Comparison of ENCODE assay signal across 8 cellular contexts in genomic region chr14:24232121-24232644, GRCh38. TPM values are rescaled to one million over a fixed set of nuclear protein-coding genes. Genes with fewer than 3 reads are reported as not detected.
DNase-seq lines count a peak whose midpoint lies in the region; ATAC-seq and TF ChIP-seq lines count a peak whose summit lies in the region.

NEDD8 (minus strand) TSS chr14:24232367; CDS start chr14:24232267, 100 bp downstream.

- H4K12ac ChIP-seq in trophoblast cell (ENCODE audit: low read depth, low read length), result peak within 1 kb of the TSS; percentile 83

- H3K9me3 ChIP-seq in cardiac muscle cell (ENCODE audit: low read depth) (no peaks in the 10 kb centered on the region), trophoblast cell (ENCODE audit: insufficient read depth, low read depth, low read length) (no peaks in the 10 kb centered on the region), tibial nerve (no peaks in the 10 kb centered on the region)

- TF ChIP-seq CTCF in GM12875 (IDR thresholded peaks at IDR 0.05; ENCODE audit: borderline replicate concordance, insufficient read depth, low read depth, low read length) (no peak), cardiac muscle cell (IDR thresholded peaks at IDR 0.05; ENCODE audit: low read depth, low read length) (no peak), tibial nerve (IDR thresholded peaks at IDR 0.05) (no peak)

- peak within 1 kb of the TSS; percentile 59 for H3K4me3 ChIP-seq in GM12875 (ENCODE audit: low read depth, low read length)
- H3K4me3 ChIP-seq in cardiac muscle cell, result peak within 1 kb of the TSS; percentile 93
- H3K4me3 ChIP-seq in trophoblast cell (ENCODE audit: low read depth, low read length), result peak within 1 kb of the TSS; percentile 96
- peak within 1 kb of the TSS; percentile 51 to 98 (median 88) for H3K4me3 ChIP-seq in tibial nerve

- peak within 1 kb of the TSS; percentile 79 for H3K27ac ChIP-seq in cardiac muscle cell
- H3K27ac ChIP-seq in trophoblast cell (ENCODE audit: low read depth, low read length), result peak within 1 kb of the TSS; percentile 94
- H3K27ac ChIP-seq in tibial nerve, result peak within 1 kb of the TSS; percentile 80 to 94 (median 89)

- peak; percentile 86 for DNase-seq in NCI-H1436 (lab: John Stamatoyannopoulos, UW)
- peak; percentile 87 for DNase-seq in SW480 (ENCODE audit: low spot score)
- peak; percentile 87 for DNase-seq in activated naive CD8-positive, alpha-beta T cell treated with anti-CD3 and anti-CD28 coated beads, Interleukin-2, amount 50 U/mL, for 24 hours
- DNase-seq in cardiac muscle cell (ENCODE audit: low read depth in 1 of 2, low spot score in 1 of 2), result peak; percentile 85 to 98
- DNase-seq in trophoblast cell, result peak; percentile 95
- DNase-seq in tibial nerve (ENCODE audit: low spot score in 2 of 2), result peak; percentile 89 to 91

- peak within 1 kb of the TSS; percentile 56 for H2AFZ ChIP-seq in trophoblast cell (ENCODE audit: insufficient read depth, low read length, poor library complexity)

- TF ChIP-seq EP300 in tibial nerve (IDR thresholded peaks at IDR 0.05), result peak; percentile 40 to 83

- H3K23ac ChIP-seq in trophoblast cell (ENCODE audit: low read length), result no peak within 1 kb of the TSS

- H3K4ac ChIP-seq in trophoblast cell (ENCODE audit: low read depth, low read length), result peak within 1 kb of the TSS; percentile 72

- H3K9ac ChIP-seq in trophoblast cell (ENCODE audit: low read length), result peak within 1 kb of the TSS; percentile 81

- peaks cover 46% of the 10 kb centered on the region for H3K4me1 Mint-ChIP-seq in activated naive CD8-positive, alpha-beta T cell treated with anti-CD3 and anti-CD28 coated beads, Interleukin-2, amount 50 U/mL, for 24 hours

- peak within 1 kb of the TSS; percentile 49 for H2AK5ac ChIP-seq in trophoblast cell (ENCODE audit: low read length)

- WGBS in trophoblast cell (ENCODE audit: extremely low coverage, insufficient coverage, insufficient read length), result no CpG with 5 or more reads among the region's 30 CpGs
- 1 to 2% methylated on average over 24 to 29 of the region's 30 CpGs for WGBS in tibial nerve, 2 donors

- peaks cover 25% of the 10 kb centered on the region for H3K36me3 Mint-ChIP-seq in activated naive CD8-positive, alpha-beta T cell treated with anti-CD3 and anti-CD28 coated beads, Interleukin-2, amount 50 U/mL, for 24 hours (ENCODE audit: low read depth)

- H3K9me3 Mint-ChIP-seq in activated naive CD8-positive, alpha-beta T cell treated with anti-CD3 and anti-CD28 coated beads, Interleukin-2, amount 50 U/mL, for 24 hours, result no peaks in the 10 kb centered on the region

- peak within 1 kb of the TSS; percentile 81 for H4K91ac ChIP-seq in trophoblast cell (ENCODE audit: low read depth, low read length)

- peak; percentile 77 for ATAC-seq in HG02798 (IDR thresholded peaks at IDR 0.05; ENCODE audit: poor library complexity, unreplicated experiment)
- ATAC-seq in activated naive CD8-positive, alpha-beta T cell treated with anti-CD3 and anti-CD28 coated beads, Interleukin-2, amount 50 U/mL, for 24 hours, result peak; percentile 95

- H3K79me1 ChIP-seq in trophoblast cell (ENCODE audit: low read length), result peaks cover 16% of the 10 kb centered on the region

- H4K8ac ChIP-seq in trophoblast cell (ENCODE audit: low read depth, low read length), result peak within 1 kb of the TSS; percentile 94

- H3K36me3 ChIP-seq in cardiac muscle cell, result peaks cover 16% of the 10 kb centered on the region
- peaks cover 11 to 23% of the 10 kb centered on the region in 2 experiments for H3K36me3 ChIP-seq in trophoblast cell (ENCODE audit: control insufficient read depth in 1 of 2, insufficient read depth in 2 of 2, low read length in 2 of 2)
- H3K36me3 ChIP-seq in tibial nerve, result peaks cover 0 to 33% (median 0%) of the 10 kb centered on the region in 3 donors

- peak; percentile 12 to 47 for TF ChIP-seq POLR2A in tibial nerve (IDR thresholded peaks at IDR 0.05)

- H3K27ac Mint-ChIP-seq in activated naive CD8-positive, alpha-beta T cell treated with anti-CD3 and anti-CD28 coated beads, Interleukin-2, amount 50 U/mL, for 24 hours, result peak within 1 kb of the TSS; percentile 94

- H3K79me2 ChIP-seq in trophoblast cell (ENCODE audit: control insufficient read depth, insufficient read depth, low read length, poor library complexity), result peaks cover 15% of the 10 kb centered on the region

- H2BK5ac ChIP-seq in trophoblast cell (ENCODE audit: low read depth, low read length, poor library complexity), result peak within 1 kb of the TSS; percentile 70

- H3K4me3 Mint-ChIP-seq in activated naive CD8-positive, alpha-beta T cell treated with anti-CD3 and anti-CD28 coated beads, Interleukin-2, amount 50 U/mL, for 24 hours, result peak within 1 kb of the TSS; percentile 94

- H3K27me3 Mint-ChIP-seq in activated naive CD8-positive, alpha-beta T cell treated with anti-CD3 and anti-CD28 coated beads, Interleukin-2, amount 50 U/mL, for 24 hours, result no peaks in the 10 kb centered on the region

- no peak within 1 kb of the TSS for H2BK12ac ChIP-seq in trophoblast cell (ENCODE audit: low read length)

- peak within 1 kb of the TSS; percentile 67 for H3K18ac ChIP-seq in trophoblast cell (ENCODE audit: low read length)

- H3K4me1 ChIP-seq in cardiac muscle cell (ENCODE audit: low read depth) (peaks cover 7% of the 10 kb centered on the region), trophoblast cell (ENCODE audit: control insufficient read depth in 1 of 2, insufficient read depth in 2 of 2, low read length in 2 of 2) (peaks cover 8 to 10% of the 10 kb centered on the region in 2 experiments), tibial nerve (peaks cover 0 to 44% (median 23%) of the 10 kb centered on the region in 4 donors)

- peak within 1 kb of the TSS; percentile 71 for H3K14ac ChIP-seq in trophoblast cell (ENCODE audit: low read length)

- peak within 1 kb of the TSS; percentile 77 for H2BK120ac ChIP-seq in trophoblast cell (ENCODE audit: insufficient read depth, low read length, poor library complexity)

- H3K4me2 ChIP-seq in trophoblast cell (ENCODE audit: low read length), result peak within 1 kb of the TSS; percentile 84

- H3K27me3 ChIP-seq in cardiac muscle cell (no peaks in the 10 kb centered on the region), trophoblast cell (ENCODE audit: insufficient read depth, low read length) (no peaks in the 10 kb centered on the region), tibial nerve (no peaks in the 10 kb centered on the region)

RNA-seq across cellular contexts. Expression of gene NEDD8, which starts in this region (rescaled TPM):
- total RNA-seq in cardiac muscle cell (262 and 264 TPM in 2 replicates), tibial nerve (100 to 1,000 TPM in 2 of 4 donors, 10 to 100 TPM in 2; 68.6 to 109 (median 98.3) TPM)
- polyA plus RNA-seq in cardiac muscle cell, result 429 and 492 TPM in 2 replicates
- polyA plus RNA-seq in trophoblast cell (2013), result 290 and 306 TPM in 2 replicates

Comparison
In these comparisons a context has a peak if more than half of its experiments do, and no peak if none do; other contexts are left out.
1. Peak in every context shown above with its lines: DNase-seq, ATAC-seq, H3K4me3 ChIP-seq and H3K27ac ChIP-seq.